In genomic region chr9:113963017-113963620, GRCh38 we compare ENCODE assay signal across 8 cellular contexts.
DNase-seq lines count a peak whose midpoint lies in the region; ATAC-seq and TF ChIP-seq lines count a peak whose summit lies in the region.

No MANE protein-coding gene starts in this region.

- no peak overlapping the region for H3K18ac ChIP-seq in mesenchymal stem cell (ENCODE audit: low read depth in 1 of 2, low read length in 2 of 2)

- no peaks in the 10 kb centered on the region for H3K9me3 ChIP-seq in mesenchymal stem cell (ENCODE audit: control insufficient read depth, low read length)

- no peak overlapping the region for H4K8ac ChIP-seq in mesenchymal stem cell (ENCODE audit: low read length)

- no peak overlapping the region for H4K91ac ChIP-seq in mesenchymal stem cell (ENCODE audit: low read length)

- H3K4me3 ChIP-seq in mesenchymal stem cell (ENCODE audit: insufficient read depth in 1 of 2, low read depth in 1 of 2, low read length in 2 of 2) = no peak overlapping the region

- H3K23ac ChIP-seq in mesenchymal stem cell (ENCODE audit: low read length in 2 of 2) = no peak overlapping the region

- peaks cover 19% of the 10 kb centered on the region for H3K4me1 ChIP-seq in mesenchymal stem cell (ENCODE audit: control insufficient read depth, insufficient read depth, low read depth, low read length)

- H2AFZ ChIP-seq in mesenchymal stem cell (ENCODE audit: low read depth, low read length) = no peak overlapping the region

- no peak overlapping the region for H2BK120ac ChIP-seq in mesenchymal stem cell (ENCODE audit: low read depth, low read length)

- H3K79me1 ChIP-seq in mesenchymal stem cell (replicated peaks; ENCODE audit: low read length, poor library complexity, severe bottlenecking) = peaks cover 42% of the 10 kb centered on the region

- H2BK12ac ChIP-seq in mesenchymal stem cell (ENCODE audit: low read length in 2 of 2) = no peak overlapping the region

- H2BK15ac ChIP-seq in mesenchymal stem cell (ENCODE audit: low read depth, poor library complexity, severe bottlenecking) = no peak overlapping the region

- ATAC-seq in GM18498 (IDR thresholded peaks at IDR 0.05; ENCODE audit: unreplicated experiment) (peak; percentile 48), GM19023 (IDR thresholded peaks at IDR 0.05; ENCODE audit: unreplicated experiment) (no peak), GM18861 (IDR thresholded peaks at IDR 0.05; ENCODE audit: unreplicated experiment) (no peak)

- no peak overlapping the region for H3K14ac ChIP-seq in mesenchymal stem cell (ENCODE audit: low read length in 2 of 2)

- no peak overlapping the region for H2BK5ac ChIP-seq in mesenchymal stem cell (ENCODE audit: low read depth, low read length, poor library complexity, severe bottlenecking)

- no peak overlapping the region for H3K4me2 ChIP-seq in mesenchymal stem cell (ENCODE audit: low read length, poor library complexity, severe bottlenecking)

- peak; percentile 90 for TF ChIP-seq CTCF in C4-2B (conservative IDR thresholded peaks at IDR 0.05)

- H3K4ac ChIP-seq in mesenchymal stem cell (ENCODE audit: low read depth in 1 of 2, low read length in 2 of 2) = no peak overlapping the region

- H3K27me3 ChIP-seq in mesenchymal stem cell (ENCODE audit: control insufficient read depth in 1 of 2, insufficient read depth in 1 of 2, low read length in 2 of 2) = no peaks in the 10 kb centered on the region

- no peak overlapping the region for H3K9ac ChIP-seq in mesenchymal stem cell (ENCODE audit: low read length)

- no peak overlapping the region for H3K27ac ChIP-seq in C4-2B
- no peak overlapping the region for H3K27ac ChIP-seq in mesenchymal stem cell (ENCODE audit: low read length, poor library complexity, severe bottlenecking)

- H3K36me3 ChIP-seq in mesenchymal stem cell (ENCODE audit: control insufficient read depth in 1 of 2, insufficient read depth in 2 of 2, low read depth in 1 of 2, low read length in 2 of 2) = peaks cover 12 to 31% of the 10 kb centered on the region in 2 experiments

- 59% methylated on average over 3 of the region's 5 CpGs for WGBS in mesenchymal stem cell

- peak; percentile 72 for DNase-seq in NCI-H82 (lab: John Stamatoyannopoulos, UW)
- DNase-seq in cerebellar cortex (ENCODE audit: low spot score) = peak; percentile 32
- peak; percentile 55 for DNase-seq in mesenchymal stem cell
- no peak for DNase-seq in DMS79 (lab: John Stamatoyannopoulos, UW)

- H2AK5ac ChIP-seq in mesenchymal stem cell (ENCODE audit: low read length, severe bottlenecking) = no peak overlapping the region
